12 cellular contexts compared by ENCODE assay signal in the genomic region with DNA sequence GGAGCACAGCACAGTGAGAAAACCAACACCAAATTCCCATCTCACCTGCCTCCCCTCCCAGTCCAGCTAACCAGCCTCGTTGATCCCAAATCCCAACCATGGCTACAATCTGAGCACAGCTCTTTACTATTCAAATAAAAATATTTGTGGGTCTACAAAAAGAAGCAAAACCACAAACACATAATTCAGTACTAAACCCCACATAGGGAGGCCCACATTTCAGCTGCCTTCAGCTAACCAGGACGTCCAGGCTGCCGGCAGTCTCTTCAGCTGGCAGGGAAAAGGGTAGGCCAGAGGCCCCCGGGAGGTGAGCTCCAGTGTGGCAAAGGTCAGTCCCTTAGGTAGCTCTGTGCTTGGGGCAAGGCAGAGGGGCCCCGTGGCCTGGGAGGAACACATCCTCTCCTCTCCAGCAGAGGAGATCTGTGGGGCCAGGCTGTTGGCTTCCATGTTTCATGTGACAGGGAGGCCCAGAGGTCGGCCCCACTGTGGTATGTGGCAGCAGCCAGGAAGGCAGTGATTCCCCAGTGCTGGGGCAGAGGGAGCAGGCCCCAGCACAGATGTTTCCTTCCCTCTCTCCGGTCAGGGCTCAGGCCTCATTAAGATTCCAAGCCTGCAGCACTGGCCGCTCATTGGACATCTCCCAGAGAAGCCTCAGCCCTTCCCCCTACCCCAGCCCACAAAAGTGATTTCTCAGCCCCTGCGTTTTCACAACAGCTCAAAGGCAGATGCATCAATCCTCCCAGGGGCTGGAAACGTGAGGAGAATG.
DNase-seq lines count a peak whose midpoint lies in the region; ATAC-seq and TF ChIP-seq lines count a peak whose summit lies in the region.
"Had no signal": no experiment of that assay in that cellular context is flagged by ENCODE, and none has a peak within 500 bp of the region (broad histone marks: within the 10 kb centered on the region; RNA-seq: fewer than 3 reads in every experiment).

No MANE protein-coding gene starts in this region.

- dilution Hi-C loops in mammary epithelial cell (cut with HindIII; ENCODE audit: low sequenced_read_pairs), result no loop called here

- ATAC-seq in SK-N-SH treated with all-trans-retinoic acid at 6 μM for 48 hours (peak; percentile 42; the same call in 2 of the 3 replicates), heart right ventricle (peak in 7 of 8 donors; percentile 19 to 70 (median 50))
- ATAC-seq: activated naive CD8-positive, alpha-beta T cell treated with anti-CD3 and anti-CD28 coated beads, Interleukin-2, amount 50 U/mL, for 24 hours had no signal

- H3K4me2 ChIP-seq in mammary epithelial cell (ENCODE audit: insufficient read depth, low read depth, low read length), result no peak overlapping the region
- H3K4me2 ChIP-seq: KMS-11 had no signal

- H3K9me3 ChIP-seq in heart right ventricle (no peaks in the 10 kb centered on the region), mammary epithelial cell (replicated peaks; ENCODE audit: insufficient read depth, low read length) (peaks cover 2% of the 10 kb centered on the region)

- DNase-seq in Daoy (ENCODE audit: low read depth) (peak; percentile 11), heart right ventricle (peak in 1 of 2 donors; percentile 8), posterior cingulate gyrus (peak; percentile 17 to 85 (median 34)), hepatic stellate cell (ENCODE audit: low spot score) (no peak), mammary epithelial cell (no peak), foreskin fibroblast (no peak)
- DNase-seq in stimulated activated CD4-positive, alpha-beta T cell treated with anti-CD3 and anti-CD28 coated beads, Interleukin-4, amount 100 ng/mL, for 24 hours, result no peak
- DNase-seq: activated naive CD8-positive, alpha-beta T cell treated with anti-CD3 and anti-CD28 coated beads, Interleukin-2, amount 50 U/mL, for 24 hours; DMS53; left cardiac atrium had no signal

- no peak overlapping the region for H3K9ac ChIP-seq in mammary epithelial cell (ENCODE audit: insufficient read depth, low read length)
- H3K9ac ChIP-seq: KMS-11 had no signal

- H3K4me1 ChIP-seq in heart right ventricle, result peaks cover 0 to 16% (median 7%) of the 10 kb centered on the region in 9 donors
- H3K4me1 ChIP-seq in mammary epithelial cell (ENCODE audit: insufficient read depth, low read length), result no peaks in the 10 kb centered on the region

- H3K4me3 ChIP-seq in heart right ventricle (no peak overlapping the region), mammary epithelial cell (replicated peaks in 1 of 3; ENCODE audit: insufficient read depth in 1 of 3, low read depth in 2 of 3, low read length in 3 of 3) (no peak overlapping the region), foreskin fibroblast (ENCODE audit: low read depth in 1 of 2, low read length in 2 of 2) (no peak overlapping the region)

- H3K79me2 ChIP-seq in mammary epithelial cell (ENCODE audit: insufficient read depth, low read length), result no peaks in the 10 kb centered on the region

- intact Hi-C loops in heart right ventricle (cut with DNase I), result loop anchor here in 3 of 10 donors (5.0 to 10.0 kb wide), 3 partner anchors 60 to 647 kb away; no protein-coding TSS in a partner anchor
- intact Hi-C loops in posterior cingulate gyrus (cut with DNase I), result no loop called here
- intact Hi-C loops in mammary epithelial cell (cut with micrococcal nuclease), result no loop called here

- no TSS peak for BruUV-seq in mammary epithelial cell (replicated peaks; lab: Mats Ljungman, UMichigan)

- H3K27ac ChIP-seq in heart right ventricle (no peak overlapping the region), mammary epithelial cell (ENCODE audit: insufficient read depth, low read depth, low read length) (no peak overlapping the region)
- H3K27ac ChIP-seq: KMS-11 had no signal

- H3K36me3 ChIP-seq in heart right ventricle (no peaks in the 10 kb centered on the region), mammary epithelial cell (ENCODE audit: insufficient read depth, low read length) (no peaks in the 10 kb centered on the region)

- CTCF ChIA-PET in mammary epithelial cell (lab: Charles Lee; ENCODE audit: low non-redundant PET), result no interaction called here

- H2AFZ ChIP-seq in mammary epithelial cell (ENCODE audit: low read depth, low read length), result no peak overlapping the region

- H3K27me3 ChIP-seq in heart right ventricle, result no peaks in the 10 kb centered on the region
- H3K27me3 ChIP-seq in mammary epithelial cell (ENCODE audit: insufficient read depth, low read length), result no peaks in the 10 kb centered on the region

- no peaks in the 10 kb centered on the region for H4K20me1 ChIP-seq in mammary epithelial cell (ENCODE audit: insufficient read depth, low read length)

- WGBS in heart right ventricle, 2 donors, result 49 to 60% methylated on average over 9 to 10 of the region's 10 CpGs
- WGBS in mammary epithelial cell (ENCODE audit: low coverage, missing lambda C conversion rate), result 42% methylated on average over 8 of the region's 10 CpGs

- in situ Hi-C loops in mammary epithelial cell (cut with MboI; ENCODE audit: low sequenced_read_pairs in 2 of 2), result no loop called here

- TF ChIP-seq CTCF in heart right ventricle (IDR thresholded peaks at IDR 0.05), result no peak
- no peak for TF ChIP-seq CTCF in mammary epithelial cell (conservative IDR thresholded peaks at IDR 0.05 in 1 of 2, IDR thresholded peaks at IDR 0.05 in 1 of 2; ENCODE audit: extremely low read depth in 1 of 2, insufficient read depth in 1 of 2, low read depth in 1 of 2, low read length in 2 of 2)
- no peak for TF ChIP-seq CTCF in foreskin fibroblast (IDR thresholded peaks at IDR 0.05; ENCODE audit: low read depth, low read length)

TF ChIP-seq in SK-N-SH treated with all-trans-retinoic acid at 6 μM for 48 hours, 23 proteins besides CTCF, POLR2A, EP300 and RAD21:
- TF ChIP-seq ZNF70 (CRISPR knock-in tag; IDR thresholded peaks at IDR 0.05), result no peak
- no peak for TF ChIP-seq CSRNP3 (CRISPR knock-in tag; IDR thresholded peaks at IDR 0.05)
- no peak for TF ChIP-seq POU6F1 (CRISPR knock-in tag; IDR thresholded peaks at IDR 0.05; ENCODE audit: borderline replicate concordance, low read depth)
- TF ChIP-seq ESRRG (CRISPR knock-in tag; IDR thresholded peaks at IDR 0.05), result no peak
- TF ChIP-seq ZNF565 (CRISPR knock-in tag; conservative IDR thresholded peaks at IDR 0.05; ENCODE audit: low read depth), result no peak

Comparison
In these comparisons a context has a peak if more than half of its experiments do, and no peak if none do; other contexts are left out.
1. DNase-seq: peak in Daoy (single experiment) and posterior cingulate gyrus (10 of 10); none in hepatic stellate cell (single experiment), stimulated activated CD4-positive, alpha-beta T cell treated with anti-CD3 and anti-CD28 coated beads, Interleukin-4, amount 100 ng/mL, for 24 hours (single experiment), mammary epithelial cell (single experiment) and foreskin fibroblast (0 of 2).